Comparison of ENCODE assay signal across 7 cellular contexts in the genomic region with DNA sequence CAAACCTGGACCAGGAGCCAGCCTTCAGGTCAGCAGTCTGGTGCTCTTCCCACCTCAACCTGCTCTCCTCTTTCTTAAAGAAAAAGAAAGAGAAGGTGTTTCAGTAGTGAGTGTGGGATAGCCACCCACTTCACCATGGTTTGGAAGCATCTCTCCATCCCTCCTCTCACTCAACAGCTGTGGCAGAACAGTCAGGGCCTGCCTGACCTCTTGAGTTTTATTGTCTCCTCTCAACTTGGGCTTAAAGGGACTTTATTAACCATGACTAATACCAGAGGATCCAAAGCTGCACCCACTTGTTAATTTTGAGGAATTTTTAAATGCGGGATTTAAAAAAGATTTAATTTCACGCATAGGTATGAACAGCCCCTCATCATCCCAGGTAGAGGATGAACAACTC. TPM values are rescaled to one million over a fixed set of nuclear protein-coding genes. Genes with fewer than 3 reads are reported as not detected.
DNase-seq lines count a peak whose midpoint lies in the region; ATAC-seq and TF ChIP-seq lines count a peak whose summit lies in the region.

No MANE protein-coding gene starts in this region.

- peaks cover 14% of the 10 kb centered on the region; the same call in 2 of the 3 replicates for H3K9me3 Mint-ChIP-seq in GM23338

- TF ChIP-seq CTCF in GM23338 (conservative IDR thresholded peaks at IDR 0.05; ENCODE audit: low read depth in 2 of 2) (no peak), right atrium auricular region (IDR thresholded peaks at IDR 0.05) (no peak)

- peaks cover 44% of the 10 kb centered on the region for H3K79me2 ChIP-seq in GM23338 (replicated peaks; ENCODE audit: insufficient read depth)

- H3K4me3 ChIP-seq in GM23338 (peak overlapping the region; percentile 99), SJCRH30 (peak overlapping the region; percentile 94), right atrium auricular region (peak overlapping the region; percentile 51 to 55), skeletal muscle satellite cell (ENCODE audit: low read length) (peak overlapping the region; percentile 73)

- H3K27me3 Mint-ChIP-seq in GM23338 (ENCODE audit: insufficient read depth, low read depth, poor library complexity): peaks cover 26% of the 10 kb centered on the region

- ATAC-seq in GM23338 (no peak), GM21526 (IDR thresholded peaks at IDR 0.05; ENCODE audit: low FRiP score, unreplicated experiment) (no peak)

- peaks cover 42% of the 10 kb centered on the region for H3K4me1 Mint-ChIP-seq in GM23338

- H3K4me1 ChIP-seq in GM23338 (ENCODE audit: insufficient read depth) (peaks cover 45% of the 10 kb centered on the region), SJCRH30 (peaks cover 42% of the 10 kb centered on the region), right atrium auricular region (peaks cover 0 to 15% of the 10 kb centered on the region in 2 donors), skeletal muscle satellite cell (ENCODE audit: control insufficient read depth, insufficient read depth, low read length) (peaks cover 17% of the 10 kb centered on the region)

- peaks cover 33% of the 10 kb centered on the region for H4K20me1 ChIP-seq in GM23338 (replicated peaks; ENCODE audit: insufficient read depth)

- no peak overlapping the region for H2AFZ ChIP-seq in GM23338

- peak overlapping the region; percentile 61 for H3K9ac ChIP-seq in skeletal muscle satellite cell (ENCODE audit: low read depth, low read length)

- 0 out of 2 replicates have a peak, but pooled peaks cover 3% of the 10 kb centered on the region for H3K9me2 ChIP-seq in GM23338 (ENCODE audit: insufficient read depth)

- H3K27me3 ChIP-seq in GM23338 (ENCODE audit: insufficient read depth) (no peaks in the 10 kb centered on the region), SJCRH30 (no peaks in the 10 kb centered on the region), right atrium auricular region (no peaks in the 10 kb centered on the region), skeletal muscle satellite cell (ENCODE audit: control insufficient read depth, insufficient read depth, low read length) (peaks cover 35% of the 10 kb centered on the region)

- H3K27ac ChIP-seq in GM23338 (ENCODE audit: low read depth) (no peak overlapping the region), SJCRH30 (peak overlapping the region; percentile 92), right atrium auricular region (no peak overlapping the region)

- peak overlapping the region; percentile 80 for H3K4me3 Mint-ChIP-seq in GM23338

- H3K4me2 ChIP-seq in GM23338 (peak overlapping the region; percentile 85), skeletal muscle satellite cell (ENCODE audit: low read length) (peak overlapping the region; percentile 99)

- peaks cover 26% of the 10 kb centered on the region for H3F3A ChIP-seq in GM23338 (replicated peaks; ENCODE audit: low read depth)

- H3K27ac Mint-ChIP-seq in GM23338: no peak overlapping the region

- H3K36me3 ChIP-seq in GM23338 (ENCODE audit: insufficient read depth): peaks cover 30% of the 10 kb centered on the region
- peaks cover 40% of the 10 kb centered on the region for H3K36me3 ChIP-seq in SJCRH30
- no peaks in the 10 kb centered on the region for H3K36me3 ChIP-seq in right atrium auricular region
- H3K36me3 ChIP-seq in skeletal muscle satellite cell (ENCODE audit: insufficient read depth, low read length): no peaks in the 10 kb centered on the region

- H3K9me3 ChIP-seq in SJCRH30 (replicated peaks): no peaks in the 10 kb centered on the region
- no peaks in the 10 kb centered on the region for H3K9me3 ChIP-seq in right atrium auricular region
- H3K9me3 ChIP-seq in skeletal muscle satellite cell (replicated peaks; ENCODE audit: low read length): no peaks in the 10 kb centered on the region

- peaks cover 49% of the 10 kb centered on the region for H3K36me3 Mint-ChIP-seq in GM23338 (ENCODE audit: low read depth)

- DNase-seq in GM23338 (ENCODE audit: low spot score) (no peak), SJCRH30 (peak; percentile 82 to 91), right atrium auricular region (ENCODE audit: low spot score) (no peak), NCI-H82 (lab: John Stamatoyannopoulos, UW) (no peak)
- DNase-seq in activated effector memory CD4-positive, alpha-beta T cell treated with anti-CD3 and anti-CD28 coated beads, Interleukin-2, amount 50 U/mL, for 16 hours: no peak

TF ChIP-seq in GM23338, 12 proteins besides CTCF, POLR2A, EP300 and RAD21:
- TF ChIP-seq JUNB (IDR thresholded peaks at IDR 0.05; ENCODE audit: unreplicated experiment) (no peak), EZH2 (IDR thresholded peaks at IDR 0.05; ENCODE audit: low read depth, unreplicated experiment) (no peak), NANOG (IDR thresholded peaks at IDR 0.05; ENCODE audit: borderline replicate concordance) (no peak), EZH2phosphoT487 (IDR thresholded peaks at IDR 0.05; ENCODE audit: unreplicated experiment) (no peak), ZNF331 (CRISPR knock-in tag; IDR thresholded peaks at IDR 0.05; ENCODE audit: low read depth) (no peak)
- TF ChIP-seq, protein P1, sequence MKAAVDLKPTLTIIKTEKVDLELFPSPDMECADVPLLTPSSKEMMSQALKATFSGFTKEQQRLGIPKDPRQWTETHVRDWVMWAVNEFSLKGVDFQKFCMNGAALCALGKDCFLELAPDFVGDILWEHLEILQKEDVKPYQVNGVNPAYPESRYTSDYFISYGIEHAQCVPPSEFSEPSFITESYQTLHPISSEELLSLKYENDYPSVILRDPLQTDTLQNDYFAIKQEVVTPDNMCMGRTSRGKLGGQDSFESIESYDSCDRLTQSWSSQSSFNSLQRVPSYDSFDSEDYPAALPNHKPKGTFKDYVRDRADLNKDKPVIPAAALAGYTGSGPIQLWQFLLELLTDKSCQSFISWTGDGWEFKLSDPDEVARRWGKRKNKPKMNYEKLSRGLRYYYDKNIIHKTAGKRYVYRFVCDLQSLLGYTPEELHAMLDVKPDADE (IDR thresholded peaks at IDR 0.05): no peak
- TF ChIP-seq, protein P2, sequence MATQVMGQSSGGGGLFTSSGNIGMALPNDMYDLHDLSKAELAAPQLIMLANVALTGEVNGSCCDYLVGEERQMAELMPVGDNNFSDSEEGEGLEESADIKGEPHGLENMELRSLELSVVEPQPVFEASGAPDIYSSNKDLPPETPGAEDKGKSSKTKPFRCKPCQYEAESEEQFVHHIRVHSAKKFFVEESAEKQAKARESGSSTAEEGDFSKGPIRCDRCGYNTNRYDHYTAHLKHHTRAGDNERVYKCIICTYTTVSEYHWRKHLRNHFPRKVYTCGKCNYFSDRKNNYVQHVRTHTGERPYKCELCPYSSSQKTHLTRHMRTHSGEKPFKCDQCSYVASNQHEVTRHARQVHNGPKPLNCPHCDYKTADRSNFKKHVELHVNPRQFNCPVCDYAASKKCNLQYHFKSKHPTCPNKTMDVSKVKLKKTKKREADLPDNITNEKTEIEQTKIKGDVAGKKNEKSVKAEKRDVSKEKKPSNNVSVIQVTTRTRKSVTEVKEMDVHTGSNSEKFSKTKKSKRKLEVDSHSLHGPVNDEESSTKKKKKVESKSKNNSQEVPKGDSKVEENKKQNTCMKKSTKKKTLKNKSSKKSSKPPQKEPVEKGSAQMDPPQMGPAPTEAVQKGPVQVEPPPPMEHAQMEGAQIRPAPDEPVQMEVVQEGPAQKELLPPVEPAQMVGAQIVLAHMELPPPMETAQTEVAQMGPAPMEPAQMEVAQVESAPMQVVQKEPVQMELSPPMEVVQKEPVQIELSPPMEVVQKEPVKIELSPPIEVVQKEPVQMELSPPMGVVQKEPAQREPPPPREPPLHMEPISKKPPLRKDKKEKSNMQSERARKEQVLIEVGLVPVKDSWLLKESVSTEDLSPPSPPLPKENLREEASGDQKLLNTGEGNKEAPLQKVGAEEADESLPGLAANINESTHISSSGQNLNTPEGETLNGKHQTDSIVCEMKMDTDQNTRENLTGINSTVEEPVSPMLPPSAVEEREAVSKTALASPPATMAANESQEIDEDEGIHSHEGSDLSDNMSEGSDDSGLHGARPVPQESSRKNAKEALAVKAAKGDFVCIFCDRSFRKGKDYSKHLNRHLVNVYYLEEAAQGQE (IDR thresholded peaks at IDR 0.05; ENCODE audit: unreplicated experiment): no peak

RNA-seq across cellular contexts. Expression of a gene that starts 0.6 kb away (rescaled TPM):
- total RNA-seq in GM23338 (2014; rRNA removed; shearing (Covaris generic)): 305 and 381 TPM in 2 replicates
- 129 and 136 TPM in 2 replicates for polyA plus RNA-seq in GM23338 (2016; fragmentation: Nextera tagmentation; extraction: Ambion mirVana)
- 129 and 153 TPM in 2 replicates for total RNA-seq in SJCRH30 (2014; rRNA removed; shearing (Covaris generic))
- under 1 TPM; 0.47 to 0.82 TPM for total RNA-seq in right atrium auricular region
- 1.1 TPM in 1 of 2 replicates, not detected in the other for total RNA-seq in skeletal muscle satellite cell (2012; rRNA removed)

Comparison
In these comparisons a context has a peak if more than half of its experiments do, and no peak if none do; other contexts are left out.
1. DNase-seq: peak in SJCRH30 (2 of 2); none in GM23338 (single experiment), right atrium auricular region (single experiment), activated effector memory CD4-positive, alpha-beta T cell treated with anti-CD3 and anti-CD28 coated beads, Interleukin-2, amount 50 U/mL, for 16 hours (single experiment) and NCI-H82 (single experiment).
2. RNA of a gene that starts 0.6 kb away (total RNA-seq): 305 to 381 TPM in GM23338 and 129 to 153 TPM in SJCRH30; 0.47 to 0.82 TPM in right atrium auricular region; every median in the first group is over 10 times any median in the second.
3. Peak in every context shown above with its lines, with median percentiles within 50 percentile points of each other: H3K4me3 ChIP-seq.